ENCODE assay signal across 1 cellular context in genomic region chr18:70205421-70206397, GRCh38.
TF ChIP-seq lines count a peak whose summit lies in the region.

Gene RTTN (minus strand): TSS chr18:70205687. CDS start chr18:70205658, 29 bp downstream.

TF ChIP-seq in GM12878, 131 proteins besides CTCF, POLR2A, EP300 and RAD21 (continued from another document and continues in another):
- TF ChIP-seq PAX5 (IDR thresholded peaks at IDR 0.05; ENCODE audit: borderline replicate concordance, low read depth, low read length) (peak; percentile 38; the same call in 1 of the 2 replicates), ZBTB11 (CRISPR knock-in tag; IDR thresholded peaks at IDR 0.05) (peak; percentile 95), JUND (IDR thresholded peaks at IDR 0.05; ENCODE audit: low read depth, low read length) (0 out of 2 replicates have a peak, but pooled peaks have one; percentile 45), SREBF2 (IDR thresholded peaks at IDR 0.05; ENCODE audit: low read length) (peak; percentile 22; the same call in 1 of the 2 replicates), MAX (IDR thresholded peaks at IDR 0.05; ENCODE audit: low read depth, low read length) (peak; percentile 63), SMC3 (IDR thresholded peaks at IDR 0.05; ENCODE audit: borderline replicate concordance, low read length) (no peak; the same call in 1 of the 2 replicates), ATF3 (IDR thresholded peaks at IDR 0.05; ENCODE audit: borderline replicate concordance, extremely low read depth, low read depth, low read length) (no peak), NFIC (IDR thresholded peaks at IDR 0.05; ENCODE audit: low read depth, low read length) (peak; percentile 65; the same call in 1 of the 2 replicates), ESRRA (IDR thresholded peaks at IDR 0.05; ENCODE audit: low read length) (peak; percentile 77; the same call in 1 of the 2 replicates), POLR2AphosphoS2 (IDR thresholded peaks at IDR 0.05; ENCODE audit: low read depth, low read length) (peak; percentile 68; the same call in 1 of the 2 replicates), RB1 (IDR thresholded peaks at IDR 0.05; ENCODE audit: borderline replicate concordance) (peak; percentile 99), WRNIP1 (IDR thresholded peaks at IDR 0.05; ENCODE audit: borderline replicate concordance, low read depth, low read length) (0 out of 2 replicates have a peak, but pooled peaks have one; percentile 29), ZNF24 (IDR thresholded peaks at IDR 0.05) (0 out of 2 replicates have a peak, but pooled peaks have one; percentile 5), PKNOX1 (IDR thresholded peaks at IDR 0.05) (peak; percentile 98), SP1 (IDR thresholded peaks at IDR 0.05; ENCODE audit: low read depth, low read length) (peak; percentile 64), ZNF274 (IDR thresholded peaks at IDR 0.05; ENCODE audit: insufficient read depth, insufficient read length) (no peak), E2F4 (IDR thresholded peaks at IDR 0.05; ENCODE audit: low read depth, low read length) (peak; percentile 94), SKIL (IDR thresholded peaks at IDR 0.05; ENCODE audit: low read depth, poor library complexity, severe bottlenecking) (peak; percentile 48), YY1 (IDR thresholded peaks at IDR 0.05; ENCODE audit: low read depth, low read length) (peak; percentile 85), IKZF2 (IDR thresholded peaks at IDR 0.05) (peak; percentile 55 to 72), ZNF592 (IDR thresholded peaks at IDR 0.05) (no peak), ZBTB4 (CRISPR knock-in tag; IDR thresholded peaks at IDR 0.05) (no peak), BRCA1 (IDR thresholded peaks at IDR 0.05; ENCODE audit: low read depth, low read length) (peak; percentile 37; the same call in 1 of the 2 replicates), RELB (IDR thresholded peaks at IDR 0.05; ENCODE audit: low read depth) (peak; percentile 100), HCFC1 (IDR thresholded peaks at IDR 0.05; ENCODE audit: low read length) (peak; percentile 91), E2F8 (IDR thresholded peaks at IDR 0.05; ENCODE audit: low read depth, partially characterized antibody) (peak; percentile 97), ZSCAN29 (IDR thresholded peaks at IDR 0.05) (peak; percentile 42; the same call in 1 of the 2 replicates), NFXL1 (IDR thresholded peaks at IDR 0.05; ENCODE audit: borderline replicate concordance) (no peak), POLR2AphosphoS5 (IDR thresholded peaks at IDR 0.05; ENCODE audit: low read length) (peak; percentile 73), TCF12 (IDR thresholded peaks at IDR 0.05; ENCODE audit: low read depth, low read length) (peak; percentile 19; the same call in 1 of the 2 replicates), NR2C2 (IDR thresholded peaks at IDR 0.05; ENCODE audit: borderline replicate concordance, control insufficient read depth, insufficient read length, low read depth) (no peak), POU2F2 (IDR thresholded peaks at IDR 0.05; ENCODE audit: borderline replicate concordance, low read depth, low read length) (peak; percentile 84; the same call in 2 of the 3 replicates), TCF3 (IDR thresholded peaks at IDR 0.05; ENCODE audit: borderline replicate concordance, insufficient read depth, low read depth, low read length) (no peak)
